In genomic region chr13:63517376-63517775, GRCh38 we compare ENCODE assay signal across 16 cellular contexts.
DNase-seq lines count a peak whose midpoint lies in the region; ATAC-seq and TF ChIP-seq lines count a peak whose summit lies in the region.
"Had no signal": no experiment of that assay in that cellular context is flagged by ENCODE, and none has a peak within 500 bp of the region (broad histone marks: within the 10 kb centered on the region; RNA-seq: fewer than 3 reads in every experiment).

No MANE protein-coding gene starts in this region.

- no peak for TF ChIP-seq CTCF in CD14-positive monocyte (IDR thresholded peaks at IDR 0.05)

- H3K27ac ChIP-seq in SK-N-MC, result peak overlapping the region; percentile 62; the same call in 1 of the 2 replicates
- H3K27ac ChIP-seq: BLaER1, heart right ventricle had no signal

- H3K9me3 ChIP-seq in SK-N-MC (ENCODE audit: low read depth, low read length), result peaks cover 4% of the 10 kb centered on the region; the same call in 1 of the 2 replicates
- H3K9me3 ChIP-seq: BLaER1 had no signal

- H3K9me3 Mint-ChIP-seq in CD14-positive monocyte, result peaks cover 0 to 3% (median 0%) of the 10 kb centered on the region in 7 donors
- peaks cover 23% of the 10 kb centered on the region for H3K9me3 Mint-ChIP-seq in activated T-helper 2 cell treated with anti-CD3 and anti-CD28 coated beads, Interferon-gamma antibody, Interleukin-2, Interleukin-4, amounts not matched to agents 10 μg/mL and 5 μg/mL and 100 μg/mL, durations not matched to agents 14 hours and 24 hours and 36 hours

- intact Hi-C loops in CD14-positive monocyte (cut with micrococcal nuclease), result no loop called here
- intact Hi-C loops in activated T-helper 2 cell treated with anti-CD3 and anti-CD28 coated beads, Interferon-gamma antibody, Interleukin-2, Interleukin-4, amounts not matched to agents 10 μg/mL and 5 μg/mL and 100 μg/mL, durations not matched to agents 14 hours and 24 hours and 36 hours (cut with micrococcal nuclease), result no loop called here

- H3K36me3 ChIP-seq in SK-N-MC (ENCODE audit: insufficient read depth, low read length), result peaks cover 7% of the 10 kb centered on the region; the same call in 1 of the 2 replicates
- H3K36me3 ChIP-seq: BLaER1, heart right ventricle had no signal

- peak; percentile 12 for DNase-seq in EL
- DNase-seq in NCI-H1092 (lab: John Stamatoyannopoulos, UW), result peak; percentile 62
- DNase-seq in SK-N-MC (ENCODE audit: low read depth, low spot score), result peak; percentile 98
- peak; percentile 46 for DNase-seq in fibroblast of the conjunctiva (ENCODE audit: low read depth)
- DNase-seq in CD14-positive monocyte (ENCODE audit: low spot score), result no peak
- DNase-seq in activated T-helper 2 cell treated with anti-CD3 and anti-CD28 coated beads, Interferon-gamma antibody, Interleukin-2, Interleukin-4, amounts not matched to agents 10 μg/mL and 5 μg/mL and 100 μg/mL, durations not matched to agents 14 hours and 24 hours and 36 hours (ENCODE audit: low spot score), result no peak
- no peak for DNase-seq in foreskin melanocyte
- DNase-seq: activated CD4-positive, alpha-beta memory T cell treated with anti-CD3 and anti-CD28 coated beads, Interleukin-2, amount 10 ng/mL, durations not matched to agents 7 days and 5 days; amniotic stem cell; DMS53; heart right ventricle; NCI-H526 treated with DMSO at 0.1 percent for 48 hours; stimulated activated CD4-positive, alpha-beta T cell treated with anti-CD3 and anti-CD28 coated beads, Interleukin-1b, Interleukin-23, amount 100 ng/mL, for 48 hours had no signal

- no peak overlapping the region for H3K4me3 Mint-ChIP-seq in CD14-positive monocyte
- H3K4me3 Mint-ChIP-seq in activated T-helper 2 cell treated with anti-CD3 and anti-CD28 coated beads, Interferon-gamma antibody, Interleukin-2, Interleukin-4, amounts not matched to agents 10 μg/mL and 5 μg/mL and 100 μg/mL, durations not matched to agents 14 hours and 24 hours and 36 hours (ENCODE audit: low read depth), result no peak overlapping the region
- H3K4me3 Mint-ChIP-seq: activated CD4-positive, alpha-beta memory T cell treated with anti-CD3 and anti-CD28 coated beads, Interleukin-2, amount 10 ng/mL, durations not matched to agents 7 days and 5 days; neural crest cell had no signal

- H3K27me3 Mint-ChIP-seq in CD14-positive monocyte (ENCODE audit: low read depth in 3 of 3), result no peaks in the 10 kb centered on the region
- H3K27me3 Mint-ChIP-seq in activated T-helper 2 cell treated with anti-CD3 and anti-CD28 coated beads, Interferon-gamma antibody, Interleukin-2, Interleukin-4, amounts not matched to agents 10 μg/mL and 5 μg/mL and 100 μg/mL, durations not matched to agents 14 hours and 24 hours and 36 hours (ENCODE audit: low read depth), result no peaks in the 10 kb centered on the region
- H3K27me3 Mint-ChIP-seq: activated CD4-positive, alpha-beta memory T cell treated with anti-CD3 and anti-CD28 coated beads, Interleukin-2, amount 10 ng/mL, durations not matched to agents 7 days and 5 days had no signal

- no peaks in the 10 kb centered on the region for H3K36me3 Mint-ChIP-seq in CD14-positive monocyte
- H3K36me3 Mint-ChIP-seq in activated T-helper 2 cell treated with anti-CD3 and anti-CD28 coated beads, Interferon-gamma antibody, Interleukin-2, Interleukin-4, amounts not matched to agents 10 μg/mL and 5 μg/mL and 100 μg/mL, durations not matched to agents 14 hours and 24 hours and 36 hours (ENCODE audit: low read depth), result no peaks in the 10 kb centered on the region

- H3K4me1 Mint-ChIP-seq in CD14-positive monocyte, result no peaks in the 10 kb centered on the region
- no peaks in the 10 kb centered on the region for H3K4me1 Mint-ChIP-seq in activated T-helper 2 cell treated with anti-CD3 and anti-CD28 coated beads, Interferon-gamma antibody, Interleukin-2, Interleukin-4, amounts not matched to agents 10 μg/mL and 5 μg/mL and 100 μg/mL, durations not matched to agents 14 hours and 24 hours and 36 hours (ENCODE audit: low read depth)
- H3K4me1 Mint-ChIP-seq: activated CD4-positive, alpha-beta memory T cell treated with anti-CD3 and anti-CD28 coated beads, Interleukin-2, amount 10 ng/mL, durations not matched to agents 7 days and 5 days; neural crest cell had no signal

- no peak for ATAC-seq in HG02852 (IDR thresholded peaks at IDR 0.05; ENCODE audit: unreplicated experiment)
- ATAC-seq: heart right ventricle had no signal

- no peak overlapping the region for H3K27ac Mint-ChIP-seq in CD14-positive monocyte
- H3K27ac Mint-ChIP-seq in activated T-helper 2 cell treated with anti-CD3 and anti-CD28 coated beads, Interferon-gamma antibody, Interleukin-2, Interleukin-4, amounts not matched to agents 10 μg/mL and 5 μg/mL and 100 μg/mL, durations not matched to agents 14 hours and 24 hours and 36 hours, result no peak overlapping the region
- H3K27ac Mint-ChIP-seq: activated CD4-positive, alpha-beta memory T cell treated with anti-CD3 and anti-CD28 coated beads, Interleukin-2, amount 10 ng/mL, durations not matched to agents 7 days and 5 days had no signal

- no peak overlapping the region for H3K9ac ChIP-seq in SK-N-MC (ENCODE audit: insufficient read length)
- H3K9ac ChIP-seq: BLaER1 had no signal

- peak overlapping the region; percentile 16 for H3K4me3 ChIP-seq in SK-N-MC
- H3K4me3 ChIP-seq: BLaER1, heart right ventricle had no signal

Comparison
In these comparisons a context has a peak if more than half of its experiments do, and no peak if none do; other contexts are left out.
1. DNase-seq: peak in EL (single experiment), NCI-H1092 (single experiment), SK-N-MC (single experiment) and fibroblast of the conjunctiva (single experiment); none in CD14-positive monocyte (single experiment), activated T-helper 2 cell treated with anti-CD3 and anti-CD28 coated beads, Interferon-gamma antibody, Interleukin-2, Interleukin-4, amounts not matched to agents 10 μg/mL and 5 μg/mL and 100 μg/mL, durations not matched to agents 14 hours and 24 hours and 36 hours (single experiment) and foreskin melanocyte (single experiment).